ENCODE assay signal across 1 cellular context in genomic region chr3:8868996-8869395, GRCh38.
TF ChIP-seq lines count a peak whose summit lies in the region.

No MANE protein-coding gene starts in this region.

TF ChIP-seq in endothelial cell of umbilical vein, 7 proteins besides CTCF, POLR2A, EP300 and RAD21:
- TF ChIP-seq GATA2 (IDR thresholded peaks at IDR 0.05; ENCODE audit: insufficient read depth, insufficient read length, low read depth, low read length) (no peak), JUN (IDR thresholded peaks at IDR 0.05; ENCODE audit: borderline replicate concordance, insufficient read depth, insufficient read length, low read depth) (no peak), FOS (IDR thresholded peaks at IDR 0.05; ENCODE audit: borderline replicate concordance, insufficient read depth, low read length) (no peak), MAX (IDR thresholded peaks at IDR 0.05; ENCODE audit: insufficient read depth, insufficient read length) (no peak), EZH2 (IDR thresholded peaks at IDR 0.05; ENCODE audit: borderline replicate concordance, low read depth, low read length, severe bottlenecking) (no peak), MYC (IDR thresholded peaks at IDR 0.05; ENCODE audit: low read depth, low read length) (no peak), POLR2AphosphoS5 (IDR thresholded peaks at IDR 0.05; ENCODE audit: insufficient read depth, low read depth, low read length) (no peak)
